7 cellular contexts compared by ENCODE assay signal in genomic region chr2:197287596-197287932, GRCh38. TPM values are rescaled to one million over a fixed set of nuclear protein-coding genes. Genes with fewer than 3 reads are reported as not detected.
DNase-seq lines count a peak whose midpoint lies in the region; ATAC-seq and TF ChIP-seq lines count a peak whose summit lies in the region.
"Not testable (repeated sequence)": the region's sequence is repeated elsewhere in the genome, so short reads cannot be mapped to it uniquely, and the experiment has no call there.

No MANE protein-coding gene starts in this region.

- CTCF ChIA-PET in activated CD4-positive, alpha-beta T cell treated with anti-CD3 and anti-CD28 coated beads, Interleukin-2, amount 10 ng/mL, durations not matched to agents 7 days and 5 days (lab: Charles Lee) = interaction anchor here (1.0 to 2.3 kb wide), 4 partner anchors 10 to 80 kb away, joined by 3 to 8 read pairs (median 4); no protein-coding TSS in a partner anchor

- ATAC-seq in GM18867 (IDR thresholded peaks at IDR 0.05; ENCODE audit: unreplicated experiment) = peak; percentile 21
- ATAC-seq in GM21723 (IDR thresholded peaks at IDR 0.05; ENCODE audit: unreplicated experiment) = peak; percentile 27
- peak; percentile 24 for ATAC-seq in HG03520 (IDR thresholded peaks at IDR 0.05; ENCODE audit: unreplicated experiment)

- peak overlapping the region; percentile 91 for H3K27ac Mint-ChIP-seq in activated CD4-positive, alpha-beta T cell treated with anti-CD3 and anti-CD28 coated beads, Interleukin-2, amount 10 ng/mL, durations not matched to agents 7 days and 5 days

- TF ChIP-seq EP300 in sigmoid colon (IDR thresholded peaks at IDR 0.05) = not testable (repeated sequence)

- not testable (repeated sequence) for H3K9me3 ChIP-seq in left ventricle myocardium inferior (replicated peaks); sigmoid colon

- WGBS in sigmoid colon, 2 donors = 83 to 85% methylated on average over 7 of the region's 7 CpGs

- TF ChIP-seq CTCF in left ventricle myocardium inferior (IDR thresholded peaks at IDR 0.05; ENCODE audit: borderline replicate concordance); sigmoid colon (IDR thresholded peaks at IDR 0.05): not testable (repeated sequence)

- H3K36me3 ChIP-seq in left ventricle myocardium inferior, sigmoid colon: not testable (repeated sequence)

- not testable (repeated sequence) for H3K27me3 ChIP-seq in left ventricle myocardium inferior (ENCODE audit: low read depth); sigmoid colon

- H3K27ac ChIP-seq in angular gyrus (ENCODE audit: low read depth, low read length) = peak overlapping the region; percentile 68
- peak overlapping the region; percentile 41 for H3K27ac ChIP-seq in left ventricle myocardium inferior (replicated peaks)
- peak overlapping the region; percentile 59 to 83 (median 75) for H3K27ac ChIP-seq in sigmoid colon

- not testable (repeated sequence) for DNase-seq in activated CD4-positive, alpha-beta T cell treated with anti-CD3 and anti-CD28 coated beads, Interleukin-2, amount 10 ng/mL, durations not matched to agents 7 days and 5 days; left ventricle myocardium inferior; sigmoid colon

- peaks cover 13% of the 10 kb centered on the region for H3K9me3 Mint-ChIP-seq in activated CD4-positive, alpha-beta T cell treated with anti-CD3 and anti-CD28 coated beads, Interleukin-2, amount 10 ng/mL, durations not matched to agents 7 days and 5 days

- POLR2A ChIA-PET in activated CD4-positive, alpha-beta T cell treated with anti-CD3 and anti-CD28 coated beads, Interleukin-2, amount 10 ng/mL, durations not matched to agents 7 days and 5 days (lab: Charles Lee) = interaction anchor here (0.5 kb wide), 1 partner anchor 1811 kb away, joined by 5 read pairs; no protein-coding TSS in a partner anchor

- H3K27me3 Mint-ChIP-seq in activated CD4-positive, alpha-beta T cell treated with anti-CD3 and anti-CD28 coated beads, Interleukin-2, amount 10 ng/mL, durations not matched to agents 7 days and 5 days = not testable (repeated sequence)

- not testable (repeated sequence) for H3K4me3 ChIP-seq in left ventricle myocardium inferior, sigmoid colon

- intact Hi-C loops in left ventricle myocardium inferior (cut with micrococcal nuclease) = not testable (repeated sequence)
- intact Hi-C loops in sigmoid colon (cut with DNase I) = loop anchor here (5.0 kb wide), 1 partner anchor 35 kb away; no protein-coding TSS in a partner anchor

- peak overlapping the region; percentile 38 for H3K4me3 Mint-ChIP-seq in activated CD4-positive, alpha-beta T cell treated with anti-CD3 and anti-CD28 coated beads, Interleukin-2, amount 10 ng/mL, durations not matched to agents 7 days and 5 days

- peaks cover 53% of the 10 kb centered on the region for H3K36me3 Mint-ChIP-seq in activated CD4-positive, alpha-beta T cell treated with anti-CD3 and anti-CD28 coated beads, Interleukin-2, amount 10 ng/mL, durations not matched to agents 7 days and 5 days (ENCODE audit: low read depth)

- H3K4me1 ChIP-seq in left ventricle myocardium inferior = peaks cover 13% of the 10 kb centered on the region
- peaks cover 0 to 41% (median 28%) of the 10 kb centered on the region in 4 donors for H3K4me1 ChIP-seq in sigmoid colon

- H3K4me1 Mint-ChIP-seq in activated CD4-positive, alpha-beta T cell treated with anti-CD3 and anti-CD28 coated beads, Interleukin-2, amount 10 ng/mL, durations not matched to agents 7 days and 5 days = peaks cover 78% of the 10 kb centered on the region

- not testable (repeated sequence) for TF ChIP-seq POLR2A in sigmoid colon (IDR thresholded peaks at IDR 0.05)

RNA-seq across cellular contexts. Expression of gene ANKRD44, which starts 23.0 kb away (rescaled TPM):
- 100 to 1,000 TPM; 223 to 283 TPM for total RNA-seq in activated CD4-positive, alpha-beta T cell treated with anti-CD3 and anti-CD28 coated beads, Interleukin-2, amount 10 ng/mL, durations not matched to agents 7 days and 5 days
- total RNA-seq in left ventricle myocardium inferior (7.1 TPM), sigmoid colon (10 to 100 TPM; 34.2 to 41.1 (median 37.6) TPM)
- polyA plus RNA-seq in sigmoid colon = 10 to 100 TPM in 1 of 3 donors, 1 to 10 TPM in 2; 1.2 to 21.3 (median 1.8) TPM

Comparison
In these comparisons a context has a peak if more than half of its experiments do, and no peak if none do; other contexts are left out.
1. RNA of gene ANKRD44, which starts 23.0 kb away (total RNA-seq): 223 to 283 TPM in activated CD4-positive, alpha-beta T cell treated with anti-CD3 and anti-CD28 coated beads, Interleukin-2, amount 10 ng/mL, durations not matched to agents 7 days and 5 days; 34.2 to 41.1 TPM in sigmoid colon and 7.1 TPM in left ventricle myocardium inferior (single experiment); every median in the first group is over 4 times any median in the second.
2. Peak in every context shown above with its lines, with median percentiles within 50 percentile points of each other: ATAC-seq and H3K27ac ChIP-seq.